Comparison of ENCODE assay signal across 22 cellular contexts in genomic region chr7:69786707-69787395, GRCh38.
DNase-seq lines count a peak whose midpoint lies in the region; FAIRE-seq and TF ChIP-seq lines count a peak whose summit lies in the region.
"Had no signal": no experiment of that assay in that cellular context is flagged by ENCODE, and none has a peak within 500 bp of the region (broad histone marks: within the 10 kb centered on the region; RNA-seq: fewer than 3 reads in every experiment).

No MANE protein-coding gene starts in this region.

- peaks cover 5% of the 10 kb centered on the region for H3K79me2 ChIP-seq in astrocyte (ENCODE audit: insufficient read depth, low read length)

- H3K27ac Mint-ChIP-seq in astrocyte (ENCODE audit: unreplicated experiment) (no peak overlapping the region), mesothelial cell of epicardium (no peak overlapping the region)
- H3K27ac Mint-ChIP-seq: CD4-positive, alpha-beta T cell had no signal

- H3K4me1 ChIP-seq in left ventricle myocardium inferior = peaks cover 52% of the 10 kb centered on the region
- H3K4me1 ChIP-seq in astrocyte (ENCODE audit: insufficient read depth, low read length) = peaks cover 6% of the 10 kb centered on the region
- H3K4me1 ChIP-seq: Caco-2 had no signal

- H3K4me3 ChIP-seq in left ventricle myocardium inferior (no peak overlapping the region), astrocyte (ENCODE audit: insufficient read depth, low read depth, low read length) (no peak overlapping the region)
- H3K4me3 ChIP-seq: GM23248 had no signal

- H3K9ac ChIP-seq in astrocyte (ENCODE audit: low read length) = no peak overlapping the region
- H3K9ac ChIP-seq: GM23248 had no signal

- H2AFZ ChIP-seq in astrocyte (ENCODE audit: low read depth, low read length) = no peak overlapping the region
- H2AFZ ChIP-seq: GM23248 had no signal

- H3K4me1 Mint-ChIP-seq in astrocyte (ENCODE audit: low read depth, unreplicated experiment) (peaks cover 12% of the 10 kb centered on the region), mesothelial cell of epicardium (peaks cover 63% of the 10 kb centered on the region)

- TF ChIP-seq POLR2A in H54 (IDR thresholded peaks at IDR 0.05; ENCODE audit: low read depth, low read length) = no peak

- H3K27me3 ChIP-seq in left ventricle myocardium inferior (ENCODE audit: low read depth) (no peaks in the 10 kb centered on the region), astrocyte (ENCODE audit: insufficient read depth, low read length) (no peaks in the 10 kb centered on the region)
- H3K27me3 ChIP-seq: BE2C had no signal

- FAIRE-seq in astrocyte (lab: Jason Lieb, UNC) = no peak
- no peak for FAIRE-seq in H54 (lab: Jason Lieb, UNC)
- FAIRE-seq: D721Med, G401.6, GM12892, GM18507, HTR-8/SVneo had no signal

- no peak overlapping the region for H3K4me2 ChIP-seq in astrocyte (ENCODE audit: low read length)

- no peak for TF ChIP-seq CTCF in left ventricle myocardium inferior (IDR thresholded peaks at IDR 0.05; ENCODE audit: borderline replicate concordance)
- no peak for TF ChIP-seq CTCF in astrocyte (IDR thresholded peaks at IDR 0.05; ENCODE audit: insufficient read depth, low read depth, low read length)
- no peak for TF ChIP-seq CTCF in mesothelial cell of epicardium (IDR thresholded peaks at IDR 0.05; ENCODE audit: unreplicated experiment)

- peaks cover 57% of the 10 kb centered on the region for H4K20me1 ChIP-seq in astrocyte (ENCODE audit: insufficient read depth, low read length)

- H3K36me3 Mint-ChIP-seq in astrocyte (ENCODE audit: low read depth, unreplicated experiment) = no peaks in the 10 kb centered on the region
- no peaks in the 10 kb centered on the region for H3K36me3 Mint-ChIP-seq in mesothelial cell of epicardium

- H3K4me3 Mint-ChIP-seq in astrocyte (ENCODE audit: unreplicated experiment) (no peak overlapping the region), mesothelial cell of epicardium (no peak overlapping the region)
- H3K4me3 Mint-ChIP-seq: CD4-positive, alpha-beta T cell had no signal

- H3K9me3 Mint-ChIP-seq in astrocyte (ENCODE audit: unreplicated experiment) (no peaks in the 10 kb centered on the region), mesothelial cell of epicardium (no peaks in the 10 kb centered on the region)
- H3K9me3 Mint-ChIP-seq: CD4-positive, alpha-beta T cell had no signal

- intact Hi-C loops in left ventricle myocardium inferior (cut with micrococcal nuclease) (no loop called here), cardiac septum (cut with DNase I) (no loop called here)

- no peaks in the 10 kb centered on the region for H3K27me3 Mint-ChIP-seq in astrocyte (ENCODE audit: low read depth, unreplicated experiment)
- no peaks in the 10 kb centered on the region for H3K27me3 Mint-ChIP-seq in mesothelial cell of epicardium (ENCODE audit: low read depth)
- H3K27me3 Mint-ChIP-seq: CD4-positive, alpha-beta T cell had no signal

- H3K27ac ChIP-seq in left ventricle myocardium inferior (replicated peaks) = peak overlapping the region; percentile 17
- H3K27ac ChIP-seq in astrocyte (ENCODE audit: low read depth, low read length) = no peak overlapping the region
- H3K27ac ChIP-seq: C4-2B, GM23248 had no signal

- no peaks in the 10 kb centered on the region for H3K9me3 ChIP-seq in left ventricle myocardium inferior (replicated peaks)
- no peaks in the 10 kb centered on the region for H3K9me3 ChIP-seq in astrocyte (ENCODE audit: insufficient read depth, low read depth, low read length)
- H3K9me3 ChIP-seq: BE2C, Caco-2 had no signal

- H3K36me3 ChIP-seq in left ventricle myocardium inferior (no peaks in the 10 kb centered on the region), astrocyte (ENCODE audit: insufficient read depth, low read length) (no peaks in the 10 kb centered on the region)
- H3K36me3 ChIP-seq: BE2C had no signal

- DNase-seq in left ventricle myocardium inferior (no peak), cardiac septum (ENCODE audit: low spot score) (no peak), NCI-H226 (peak; percentile 46), astrocyte (ENCODE audit: low read depth) (peak; percentile 35), mesothelial cell of epicardium (ENCODE audit: low spot score in 2 of 2, unreplicated experiment in 2 of 2) (no peak), iPS-NIHi7 (ENCODE audit: extremely low spot score) (no peak), H54 (ENCODE audit: insufficient read length, low spot score) (no peak), UCSD-AML1 (lab: John Stamatoyannopoulos, UW; ENCODE audit: unreplicated experiment) (no peak)
- DNase-seq: 8988T; ACHN; BE2C; Caco-2; CD4-positive, alpha-beta T cell; GM23248; H7; IMR-90 had no signal

Comparison
In these comparisons a context has a peak if more than half of its experiments do, and no peak if none do; other contexts are left out.
1. DNase-seq: peak in NCI-H226 (single experiment) and astrocyte (single experiment); none in left ventricle myocardium inferior (single experiment), cardiac septum (single experiment), mesothelial cell of epicardium (0 of 2), iPS-NIHi7 (single experiment), H54 (single experiment) and UCSD-AML1 (single experiment).